Comparison of ENCODE assay signal across 8 cellular contexts in genomic region chr20:63657937-63658748, GRCh38. TPM values are rescaled to one million over a fixed set of nuclear protein-coding genes. Genes with fewer than 3 reads are reported as not detected.
DNase-seq lines count a peak whose midpoint lies in the region; TF ChIP-seq lines count a peak whose summit lies in the region.

Gene RTEL1, plus strand, starts transcription at chr20:63658312. Its CDS starts 1,091 bp downstream, at chr20:63659403.

- no peak within 1 kb of the TSS for H3K27ac ChIP-seq in H9 (ENCODE audit: insufficient read length, low read depth, low read length)
- peak within 1 kb of the TSS; percentile 55 for H3K27ac ChIP-seq in neural cell (ENCODE audit: low read length)
- peak within 1 kb of the TSS; percentile 71 to 90 (median 89) for H3K27ac ChIP-seq in stomach

- H3K4me3 ChIP-seq in MG63 (peak within 1 kb of the TSS; percentile 90), fibroblast of villous mesenchyme (ENCODE audit: low read depth, low read length) (peak within 1 kb of the TSS; percentile 91), neural cell (ENCODE audit: low read length) (peak within 1 kb of the TSS; percentile 86), stomach (peak within 1 kb of the TSS; percentile 72 to 95 (median 84))

- no peaks in the 10 kb centered on the region for H3K27me3 Mint-ChIP-seq in H9 (ENCODE audit: low read depth)

- no peaks in the 10 kb centered on the region for H4K20me1 ChIP-seq in H9 (ENCODE audit: control insufficient read depth, insufficient read depth, insufficient read length)
- no peaks in the 10 kb centered on the region for H4K20me1 ChIP-seq in neural cell (ENCODE audit: insufficient read depth)

- peaks cover 7% of the 10 kb centered on the region for H3K4me1 ChIP-seq in ES-I3 (ENCODE audit: insufficient read depth, low read length)
- no peaks in the 10 kb centered on the region; the same call in 1 of the 2 replicates for H3K4me1 ChIP-seq in H9 (ENCODE audit: insufficient read depth, low read length)
- peaks cover 24 to 47% (median 37%) of the 10 kb centered on the region in 4 donors for H3K4me1 ChIP-seq in stomach

- H4K8ac ChIP-seq in H9 (replicated peaks; ENCODE audit: insufficient read length, low read depth, low read length), result no peak within 1 kb of the TSS

- TF ChIP-seq POLR2A in stomach (IDR thresholded peaks at IDR 0.05), result no peak

- H2AK5ac ChIP-seq in H9 (ENCODE audit: insufficient read length, low read length), result no peak within 1 kb of the TSS

- H3K14ac ChIP-seq in H9 (ENCODE audit: insufficient read depth, low read length), result no peak within 1 kb of the TSS; the same call in 1 of the 2 replicates

- H3K9me3 Mint-ChIP-seq in H9, result no peaks in the 10 kb centered on the region

- H2AFZ ChIP-seq in H9 (ENCODE audit: low read length), result no peak within 1 kb of the TSS
- peak within 1 kb of the TSS; percentile 32 for H2AFZ ChIP-seq in neural cell (ENCODE audit: low read depth, low read length)

- peak within 1 kb of the TSS; percentile 80 for H3K4me2 ChIP-seq in H9 (ENCODE audit: insufficient read depth, insufficient read length, low read length)
- peak within 1 kb of the TSS; percentile 78 for H3K4me2 ChIP-seq in neural cell (ENCODE audit: low read length)

- H3K27ac Mint-ChIP-seq in H9, result peak within 1 kb of the TSS; percentile 95 to 98 (median 96)

- H3K9ac ChIP-seq in ES-I3 (ENCODE audit: low read depth, low read length), result peak within 1 kb of the TSS; percentile 81
- peak within 1 kb of the TSS; percentile 54 for H3K9ac ChIP-seq in H9 (ENCODE audit: extremely low read depth, insufficient read length, low read length)
- peak within 1 kb of the TSS; percentile 64 for H3K9ac ChIP-seq in neural cell (ENCODE audit: low read length)

- TF ChIP-seq RAD21 in neural cell (conservative IDR thresholded peaks at IDR 0.05), result no peak

- H3K56ac ChIP-seq in H9 (ENCODE audit: insufficient read length, low read depth, low read length), result no peak within 1 kb of the TSS

- DNase-seq in H9 (peak; percentile 91), MG63 (peak; percentile 95), SIG-M5 (lab: John Stamatoyannopoulos, UW) (peak; percentile 62), activated gamma-delta T cell (lab: John Stamatoyannopoulos, UW) (peak; percentile 73), fibroblast of villous mesenchyme (ENCODE audit: low read depth) (peak; percentile 94), stomach (peak; percentile 93)

- no peaks in the 10 kb centered on the region for H3K9me2 ChIP-seq in neural cell (ENCODE audit: insufficient read depth, low read length)

- no peak within 1 kb of the TSS for H3K18ac ChIP-seq in H9 (ENCODE audit: insufficient read length, low read depth, low read length)

- H3K79me1 ChIP-seq in H9 (ENCODE audit: insufficient read depth, low read depth, low read length, poor library complexity, severe bottlenecking), result no peaks in the 10 kb centered on the region

- no peak within 1 kb of the TSS for H3K4ac ChIP-seq in H9 (ENCODE audit: low read depth, low read length)

- peaks cover 7 to 31% (median 28%) of the 10 kb centered on the region in 3 experiments; a peak in 6 of 7 replicates for H3K36me3 Mint-ChIP-seq in H9 (ENCODE audit: insufficient read depth in 1 of 3, low read depth in 3 of 3)

- no peak within 1 kb of the TSS for H2BK120ac ChIP-seq in H9 (ENCODE audit: low read depth, low read length, poor library complexity, severe bottlenecking)

- H2BK12ac ChIP-seq in H9 (ENCODE audit: insufficient read length, low read depth, low read length), result peak within 1 kb of the TSS; percentile 30

- no peaks in the 10 kb centered on the region for H3K9me3 ChIP-seq in ES-I3 (ENCODE audit: control insufficient read depth, insufficient read depth, low read length)
- H3K9me3 ChIP-seq in H9 (ENCODE audit: control insufficient read depth, low read depth, low read length), result no peaks in the 10 kb centered on the region
- H3K9me3 ChIP-seq in MG63, result no peaks in the 10 kb centered on the region
- no peaks in the 10 kb centered on the region for H3K9me3 ChIP-seq in neural cell (ENCODE audit: low read length)
- H3K9me3 ChIP-seq in stomach, result no peaks in the 10 kb centered on the region

- H2BK20ac ChIP-seq in H9 (ENCODE audit: low read depth, low read length, poor library complexity, severe bottlenecking), result no peak within 1 kb of the TSS

- H3K4me1 Mint-ChIP-seq in H9, result peaks cover 19 to 28% of the 10 kb centered on the region in 2 experiments

- intact Hi-C loops in stomach (cut with DNase I; ENCODE audit: low total_unique reads), result no loop called here

- H3K4me3 Mint-ChIP-seq in H9, result peak within 1 kb of the TSS; percentile 95 to 97

- H4K91ac ChIP-seq in H9 (ENCODE audit: insufficient read length, low read depth, low read length), result no peak within 1 kb of the TSS

- WGBS in H9 (ENCODE audit: extremely low coverage, insufficient read length, low lambda C conversion rate), result no CpG with 5 or more reads among the region's 73 CpGs
- 1 to 9% (median 2%) methylated on average over 38 to 73 of the region's 73 CpGs for WGBS in stomach, 5 donors

- H3K79me2 ChIP-seq in H9 (ENCODE audit: insufficient read depth, low read length), result no peaks in the 10 kb centered on the region
- H3K79me2 ChIP-seq in neural cell (replicated peaks; ENCODE audit: insufficient read depth, low read length), result no peaks in the 10 kb centered on the region

- no peak within 1 kb of the TSS for H2BK5ac ChIP-seq in H9 (ENCODE audit: insufficient read length, low read length)

- no peak within 1 kb of the TSS for H3K23ac ChIP-seq in H9 (ENCODE audit: insufficient read length, low read depth, low read length)

- TF ChIP-seq CTCF in H9 (conservative IDR thresholded peaks at IDR 0.05) (no peak), fibroblast of villous mesenchyme (IDR thresholded peaks at IDR 0.05; ENCODE audit: insufficient read depth, low read depth, low read length) (no peak), neural cell (IDR thresholded peaks at IDR 0.05; ENCODE audit: poor library complexity, severe bottlenecking) (peak; percentile 26), stomach (IDR thresholded peaks at IDR 0.05) (peak in 1 of 7 experiments; percentile 35)

- H3F3A ChIP-seq in neural cell (ENCODE audit: insufficient read depth, low read length, poor library complexity, severe bottlenecking), result no peaks in the 10 kb centered on the region

- no peak within 1 kb of the TSS for H2BK15ac ChIP-seq in H9 (ENCODE audit: low read depth, low read length)

- no peak within 1 kb of the TSS for H3T11ph ChIP-seq in H9 (ENCODE audit: low read length)

- no peaks in the 10 kb centered on the region; the same call in 1 of the 2 replicates for H3K27me3 ChIP-seq in H9 (ENCODE audit: insufficient read depth, low read length)
- H3K27me3 ChIP-seq in MG63, result no peaks in the 10 kb centered on the region
- no peaks in the 10 kb centered on the region for H3K27me3 ChIP-seq in neural cell (ENCODE audit: insufficient read depth, low read depth, low read length)
- H3K27me3 ChIP-seq in stomach, result peaks cover 0 to 11% (median under 1%) of the 10 kb centered on the region in 3 donors

- TF ChIP-seq EP300 in neural cell (conservative IDR thresholded peaks at IDR 0.05; ENCODE audit: poor library complexity, severe bottlenecking) (peak; percentile 65), stomach (IDR thresholded peaks at IDR 0.05) (no peak)

- no peak within 1 kb of the TSS for H4K5ac ChIP-seq in H9 (ENCODE audit: insufficient read length, low read depth, low read length)

- H3K36me3 ChIP-seq in ES-I3 (ENCODE audit: insufficient read depth, low read length) (0 out of 2 replicates have a peak, but pooled peaks cover 4% of the 10 kb centered on the region), MG63 (peaks cover 39% of the 10 kb centered on the region), neural cell (ENCODE audit: insufficient read depth, low read length) (no peaks in the 10 kb centered on the region), stomach (peaks cover 18 to 33% (median 30%) of the 10 kb centered on the region in 4 donors)

- H3K23me2 ChIP-seq in H9 (ENCODE audit: insufficient read length, low read depth, low read length, poor library complexity, severe bottlenecking), result peaks cover 11% of the 10 kb centered on the region

TF ChIP-seq in neural cell, 6 proteins besides CTCF, POLR2A, EP300 and RAD21:
- TF ChIP-seq SMC3 (conservative IDR thresholded peaks at IDR 0.05; ENCODE audit: poor library complexity) (peak; percentile 48), POLR2AphosphoS5 (IDR thresholded peaks at IDR 0.05) (peak; percentile 63), REST (IDR thresholded peaks at IDR 0.05; ENCODE audit: borderline replicate concordance) (no peak), MXI1 (conservative IDR thresholded peaks at IDR 0.05; ENCODE audit: poor library complexity, severe bottlenecking) (peak; percentile 95), TAF1 (IDR thresholded peaks at IDR 0.05; ENCODE audit: low read depth) (no peak), EZH2 (IDR thresholded peaks at IDR 0.05; ENCODE audit: borderline replicate concordance, insufficient read depth, low read length, poor library complexity, severe bottlenecking) (no peak)

RNA-seq across cellular contexts. Expression of gene RTEL1, which starts in this region (rescaled TPM):
- 33.4 and 36.5 TPM in 2 replicates for total RNA-seq in H9 (2021)
- 13.4 and 22.7 TPM in 2 replicates for total RNA-seq in MG63 (2014; rRNA removed; shearing (Covaris generic); ENCODE audit: low replicate concordance)
- 11.7 and 14.2 TPM in 2 replicates for total RNA-seq in fibroblast of villous mesenchyme
- 29.2 and 31.9 TPM in 2 replicates for polyA plus RNA-seq in neural cell
- 10.7 and 17.8 TPM in 2 replicates for polyA minus RNA-seq in neural cell
- total RNA-seq in stomach, result 10 to 100 TPM; 13.6 to 70.4 (median 32.7) TPM
- polyA plus RNA-seq in stomach, result 1 to 10 TPM; 7.6 to 10.0 (median 9.2) TPM
